In genomic region chr4:2786152-2786671, GRCh38 we compare ENCODE assay signal across 10 cellular contexts. TPM values are rescaled to one million over a fixed set of nuclear protein-coding genes. Genes with fewer than 3 reads are reported as not detected.
A peak's percentile ranks its signal among the peaks of the same experiment; 100 is the strongest.
DNase-seq lines count a peak whose midpoint lies in the region; TF ChIP-seq lines count a peak whose summit lies in the region.
"Had no signal": no experiment of that assay in that cellular context is flagged by ENCODE, and none has a peak within 500 bp of the region (broad histone marks: within the 10 kb centered on the region; RNA-seq: fewer than 3 reads in every experiment).

No MANE protein-coding gene starts in this region.

- H2AFZ ChIP-seq in neuronal stem cell (ENCODE audit: low read length) (no peak overlapping the region), trophoblast cell (ENCODE audit: insufficient read depth, low read length, poor library complexity) (no peak overlapping the region)

- peak overlapping the region; percentile 3 for H3K23ac ChIP-seq in neuronal stem cell (ENCODE audit: low read depth, low read length, poor library complexity)
- no peak overlapping the region for H3K23ac ChIP-seq in trophoblast cell (ENCODE audit: low read length)

- H2AK5ac ChIP-seq in neuronal stem cell (ENCODE audit: low read depth, low read length) (peak overlapping the region; percentile 84), trophoblast cell (ENCODE audit: low read length) (no peak overlapping the region)

- H3K4me2 ChIP-seq in neuronal stem cell (ENCODE audit: insufficient read depth, low read length, poor library complexity, severe bottlenecking) (no peak overlapping the region), trophoblast cell (ENCODE audit: low read length) (no peak overlapping the region)
- H3K4me2 ChIP-seq: A549 had no signal

- no peaks in the 10 kb centered on the region for H3K79me2 ChIP-seq in trophoblast cell (ENCODE audit: control insufficient read depth, insufficient read depth, low read length, poor library complexity)

- no peak overlapping the region for H4K12ac ChIP-seq in trophoblast cell (ENCODE audit: low read depth, low read length)

- no peak for TF ChIP-seq CTCF in transverse colon (IDR thresholded peaks at IDR 0.05)

- H3K36me3 ChIP-seq in neuronal stem cell (replicated peaks in 1 of 2; ENCODE audit: control insufficient read depth in 2 of 2, insufficient read depth in 2 of 2, low read length in 2 of 2) (no peaks in the 10 kb centered on the region), transverse colon (no peaks in the 10 kb centered on the region), trophoblast cell (ENCODE audit: control insufficient read depth in 1 of 2, insufficient read depth in 2 of 2, low read length in 2 of 2) (no peaks in the 10 kb centered on the region)
- H3K36me3 ChIP-seq: thyroid gland had no signal

- WGBS in neuronal stem cell (ENCODE audit: extremely low coverage in 2 of 2, insufficient read length in 2 of 2, insufficient replicate concordance in 1 of 2), 2 donors: no CpG with 5 or more reads among the region's 7 CpGs
- 85% methylated on average over 7 of the region's 7 CpGs; no CpG with 5 or more reads in 1 of the 2 donors for WGBS in transverse colon (ENCODE audit: low coverage in 1 of 2), 2 donors
- WGBS in trophoblast cell (ENCODE audit: extremely low coverage, insufficient coverage, insufficient read length): no CpG with 5 or more reads among the region's 7 CpGs

- no peak for TF ChIP-seq EP300 in transverse colon (IDR thresholded peaks at IDR 0.05; ENCODE audit: low read depth)

- H2BK120ac ChIP-seq in neuronal stem cell (ENCODE audit: low read depth, low read length) (no peak overlapping the region), trophoblast cell (ENCODE audit: insufficient read depth, low read length, poor library complexity) (no peak overlapping the region)

- TF ChIP-seq POLR2A in transverse colon (IDR thresholded peaks at IDR 0.05): no peak

- H3K4ac ChIP-seq in neuronal stem cell (ENCODE audit: low read length) (peak overlapping the region; percentile 23), trophoblast cell (ENCODE audit: low read depth, low read length) (no peak overlapping the region)

- H3K4me3 ChIP-seq in neuronal stem cell (ENCODE audit: low read length in 2 of 2) (no peak overlapping the region), transverse colon (no peak overlapping the region), trophoblast cell (ENCODE audit: low read depth, low read length) (no peak overlapping the region)
- H3K4me3 ChIP-seq: A549, thyroid gland had no signal

- H3K27me3 ChIP-seq in neuronal stem cell (ENCODE audit: control insufficient read depth in 3 of 3, insufficient read depth in 3 of 3, low read depth in 1 of 3, low read length in 3 of 3): peaks cover 0 to 23% (median 0%) of the 10 kb centered on the region in 3 experiments
- H3K27me3 ChIP-seq in transverse colon: no peaks in the 10 kb centered on the region
- H3K27me3 ChIP-seq in trophoblast cell (ENCODE audit: insufficient read depth, low read length): no peaks in the 10 kb centered on the region
- H3K27me3 ChIP-seq: thyroid gland had no signal

- H4K8ac ChIP-seq in neuronal stem cell (ENCODE audit: low read depth, low read length) (no peak overlapping the region), trophoblast cell (ENCODE audit: low read depth, low read length) (no peak overlapping the region)

- intact Hi-C loops in transverse colon (cut with DNase I; ENCODE audit: low total_unique reads): no loop called here

- H3K27ac ChIP-seq in neuronal stem cell (replicated peaks; ENCODE audit: low read length) (no peak overlapping the region), transverse colon (peak overlapping the region in 3 of 4 donors; percentile 30 to 64 (median 60)), trophoblast cell (ENCODE audit: low read depth, low read length) (no peak overlapping the region)
- H3K27ac ChIP-seq: A549, thyroid gland had no signal

- H2BK12ac ChIP-seq in neuronal stem cell (ENCODE audit: low read length): no peak overlapping the region
- H2BK12ac ChIP-seq in trophoblast cell (ENCODE audit: low read length): no peak overlapping the region

- peak overlapping the region; percentile 1 for H2BK15ac ChIP-seq in neuronal stem cell (ENCODE audit: low read length)

- H2BK5ac ChIP-seq in neuronal stem cell (ENCODE audit: low read length): no peak overlapping the region
- no peak overlapping the region for H2BK5ac ChIP-seq in trophoblast cell (ENCODE audit: low read depth, low read length, poor library complexity)

- DNase-seq in activated effector memory CD4-positive, alpha-beta T cell treated with anti-CD3 and anti-CD28 coated beads, Interleukin-2, amount 50 U/mL, for 16 hours: peak; percentile 90
- no peak for DNase-seq in activated effector memory CD4-positive, alpha-beta T cell treated with Interleukin-2 at 50 U/mL for 16 hours
- peak; percentile 76 to 81 for DNase-seq in activated T-cell treated with anti-CD3 and anti-CD28 coated beads, Interleukin-2, amount 50 U/mL, for 48 hours
- DNase-seq in neuronal stem cell (ENCODE audit: low spot score): no peak
- DNase-seq in transverse colon: peak; percentile 34
- DNase-seq in trophoblast cell: no peak
- no peak for DNase-seq in NCI-H748 treated with DMSO at 0.1 percent for 48 hours (lab: John Stamatoyannopoulos, UW)
- no peak for DNase-seq in NCI-H82 treated with DMSO at 0.1 percent for 48 hours (lab: John Stamatoyannopoulos, UW; ENCODE audit: unreplicated experiment)
- DNase-seq: thyroid gland had no signal

- H3K79me1 ChIP-seq in neuronal stem cell (ENCODE audit: low read depth, low read length) (no peaks in the 10 kb centered on the region), trophoblast cell (ENCODE audit: low read length) (no peaks in the 10 kb centered on the region)

- in situ Hi-C loops in transverse colon (cut with MboI; ENCODE audit: low pct_ligation_motif_present in 1 of 4, low pct_unique_long_range_greater_than_20kb in 1 of 4, low sequenced_read_pairs in 3 of 4): no loop called here

- peak overlapping the region; percentile 17 for H3K18ac ChIP-seq in neuronal stem cell (ENCODE audit: low read length)
- H3K18ac ChIP-seq in trophoblast cell (ENCODE audit: low read length): no peak overlapping the region

- H3K9ac ChIP-seq in neuronal stem cell (ENCODE audit: low read depth, low read length, poor library complexity) (no peak overlapping the region), trophoblast cell (ENCODE audit: low read length) (no peak overlapping the region)

- H3K14ac ChIP-seq in neuronal stem cell (ENCODE audit: low read length): no peak overlapping the region
- H3K14ac ChIP-seq in trophoblast cell (ENCODE audit: low read length): no peak overlapping the region

- H3K9me3 ChIP-seq in neuronal stem cell (replicated peaks in 1 of 2; ENCODE audit: control insufficient read depth in 2 of 2, insufficient read depth in 1 of 2, low read depth in 1 of 2, low read length in 2 of 2) (peaks cover 0 to 12% of the 10 kb centered on the region in 2 donors), transverse colon (no peaks in the 10 kb centered on the region), trophoblast cell (ENCODE audit: insufficient read depth, low read depth, low read length) (peaks cover 3% of the 10 kb centered on the region)
- H3K9me3 ChIP-seq: thyroid gland had no signal

- no peak overlapping the region for H4K91ac ChIP-seq in neuronal stem cell (ENCODE audit: low read depth, low read length, poor library complexity)
- H4K91ac ChIP-seq in trophoblast cell (ENCODE audit: low read depth, low read length): no peak overlapping the region

- H3K4me1 ChIP-seq in neuronal stem cell (ENCODE audit: control insufficient read depth in 2 of 2, insufficient read depth in 1 of 2, low read depth in 1 of 2, low read length in 2 of 2) (peaks cover 0 to 3% of the 10 kb centered on the region in 2 donors), transverse colon (peaks cover 4 to 16% (median 11%) of the 10 kb centered on the region in 4 donors), trophoblast cell (ENCODE audit: control insufficient read depth in 1 of 2, insufficient read depth in 2 of 2, low read length in 2 of 2) (no peaks in the 10 kb centered on the region)

RNA-seq across cellular contexts. Expression of gene SH3BP2, which starts 6.7 kb away (rescaled TPM):
- polyA plus RNA-seq in neuronal stem cell (2013, experiment 1 of 2): 8.1 TPM
- polyA plus RNA-seq in neuronal stem cell (2013, experiment 2 of 2): 8.7 TPM
- total RNA-seq in transverse colon: 100 to 1,000 TPM in 3 of 4 donors, 10 to 100 TPM in 1; 92.6 to 301 (median 117) TPM
- polyA plus RNA-seq in trophoblast cell (2013): 21.3 and 21.9 TPM in 2 replicates

RNA-seq across cellular contexts. Expression of gene TNIP2, which starts 30.1 kb away (rescaled TPM):
- polyA plus RNA-seq in neuronal stem cell (2013, experiment 1 of 2): 14.8 TPM
- polyA plus RNA-seq in neuronal stem cell (2013, experiment 2 of 2): 15.1 TPM
- total RNA-seq in transverse colon: 100 to 1,000 TPM in 3 of 4 donors, 10 to 100 TPM in 1; 91.8 to 203 (median 129) TPM
- 52.2 and 57.7 TPM in 2 replicates for polyA plus RNA-seq in trophoblast cell (2013)

RNA-seq across cellular contexts. Expression of gene ADD1, which starts 57.4 kb away (rescaled TPM):
- polyA plus RNA-seq in neuronal stem cell (2013, experiment 1 of 2): 169 TPM
- polyA plus RNA-seq in neuronal stem cell (2013, experiment 2 of 2): 159 TPM
- 100 to 1,000 TPM; 218 to 392 (median 299) TPM for total RNA-seq in transverse colon
- 225 and 238 TPM in 2 replicates for polyA plus RNA-seq in trophoblast cell (2013)

Comparison
In these comparisons a context has a peak if more than half of its experiments do, and no peak if none do; other contexts are left out.
1. DNase-seq: peak in activated effector memory CD4-positive, alpha-beta T cell treated with anti-CD3 and anti-CD28 coated beads, Interleukin-2, amount 50 U/mL, for 16 hours (single experiment), activated T-cell treated with anti-CD3 and anti-CD28 coated beads, Interleukin-2, amount 50 U/mL, for 48 hours (2 of 2) and transverse colon (single experiment); none in activated effector memory CD4-positive, alpha-beta T cell treated with Interleukin-2 at 50 U/mL for 16 hours (single experiment), neuronal stem cell (single experiment), trophoblast cell (0 of 2), NCI-H748 treated with DMSO at 0.1 percent for 48 hours (single experiment) and NCI-H82 treated with DMSO at 0.1 percent for 48 hours (single experiment).
2. H3K27ac ChIP-seq: peak in transverse colon (3 of 4); none in neuronal stem cell (single experiment) and trophoblast cell (single experiment).